8 cellular contexts compared by ENCODE assay signal in the genomic region with DNA sequence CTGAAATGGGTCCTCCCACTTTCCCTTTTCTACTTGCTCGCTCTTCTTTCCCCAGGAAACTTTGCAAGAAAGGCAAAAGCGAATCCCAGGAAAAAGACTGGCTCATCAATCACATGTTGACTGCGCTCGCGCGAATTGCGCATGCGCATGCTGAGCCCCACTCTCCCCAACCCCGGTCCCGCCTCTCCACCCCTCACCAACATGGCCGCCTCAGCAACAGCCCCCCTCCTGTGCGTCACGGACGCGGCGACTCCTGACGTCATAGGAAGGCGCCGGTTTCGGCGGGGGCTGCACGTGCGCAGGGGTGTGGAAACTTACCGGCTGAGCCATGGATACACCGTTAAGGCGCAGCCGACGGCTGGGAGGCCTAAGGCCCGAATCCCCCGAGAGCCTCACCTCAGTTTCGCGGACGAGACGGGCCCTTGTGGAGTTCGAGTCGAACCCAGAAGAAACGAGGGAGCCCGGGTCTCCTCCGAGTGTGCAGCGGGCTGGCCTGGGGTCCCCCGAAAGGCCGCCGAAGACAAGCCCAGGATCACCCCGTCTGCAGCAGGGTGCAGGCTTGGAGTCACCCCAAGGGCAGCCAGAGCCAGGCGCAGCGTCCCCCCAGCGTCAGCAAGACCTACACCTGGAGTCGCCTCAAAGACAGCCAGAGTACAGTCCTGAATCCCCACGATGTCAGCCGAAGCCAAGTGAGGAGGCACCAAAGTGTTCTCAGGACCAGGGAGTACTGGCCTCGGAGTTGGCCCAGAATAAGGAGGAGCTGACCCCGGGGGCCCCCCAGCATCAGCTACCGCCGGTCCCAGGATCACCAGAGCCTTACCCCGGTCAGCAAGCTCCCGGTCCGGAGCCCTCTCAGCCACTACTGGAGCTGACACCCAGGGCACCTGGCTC. TPM values are rescaled to one million over a fixed set of nuclear protein-coding genes. Genes with fewer than 3 reads are reported as not detected.
DNase-seq lines count a peak whose midpoint lies in the region; ATAC-seq and TF ChIP-seq lines count a peak whose summit lies in the region.

A gene with protein sequence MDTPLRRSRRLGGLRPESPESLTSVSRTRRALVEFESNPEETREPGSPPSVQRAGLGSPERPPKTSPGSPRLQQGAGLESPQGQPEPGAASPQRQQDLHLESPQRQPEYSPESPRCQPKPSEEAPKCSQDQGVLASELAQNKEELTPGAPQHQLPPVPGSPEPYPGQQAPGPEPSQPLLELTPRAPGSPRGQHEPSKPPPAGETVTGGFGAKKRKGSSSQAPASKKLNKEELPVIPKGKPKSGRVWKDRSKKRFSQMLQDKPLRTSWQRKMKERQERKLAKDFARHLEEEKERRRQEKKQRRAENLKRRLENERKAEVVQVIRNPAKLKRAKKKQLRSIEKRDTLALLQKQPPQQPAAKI (plus strand): TSS at position 317 of the 891 bp plus-strand sequence. CDS start 12 bp downstream, at position 329.

- peaks cover 4% of the 10 kb centered on the region for H3K36me3 Mint-ChIP-seq in osteocyte (ENCODE audit: unreplicated experiment)

- H3K27me3 Mint-ChIP-seq in osteocyte (ENCODE audit: unreplicated experiment): peaks cover 3% of the 10 kb centered on the region

- H3K27ac Mint-ChIP-seq in osteocyte (ENCODE audit: unreplicated experiment): peak within 1 kb of the TSS; percentile 97

- peak within 1 kb of the TSS; percentile 84 for H3K4me3 Mint-ChIP-seq in osteocyte (ENCODE audit: unreplicated experiment)

- TF ChIP-seq CTCF in GM10266 (IDR thresholded peaks at IDR 0.05; ENCODE audit: control insufficient read depth, insufficient read depth, low read depth, missing control alignments) (no peak), osteocyte (IDR thresholded peaks at IDR 0.05) (no peak), thoracic aorta (IDR thresholded peaks at IDR 0.05) (no peak)

- H3K9me3 Mint-ChIP-seq in osteocyte (ENCODE audit: unreplicated experiment): no peaks in the 10 kb centered on the region

- intact Hi-C loops in Right ventricle myocardium inferior (cut with DNase I): no loop called here

- ATAC-seq in HG02610 (IDR thresholded peaks at IDR 0.05; ENCODE audit: unreplicated experiment): peak; percentile 87
- peak; percentile 95 for ATAC-seq in Right ventricle myocardium inferior
- peak; percentile 98 for ATAC-seq in thoracic aorta (ENCODE audit: insufficient number of reproducible peaks, low FRiP score, low read depth)

- H3K4me1 Mint-ChIP-seq in osteocyte (ENCODE audit: unreplicated experiment): peaks cover 57% of the 10 kb centered on the region

- H3K9me3 ChIP-seq in thoracic aorta: no peaks in the 10 kb centered on the region

- H3K27me3 ChIP-seq in thoracic aorta (replicated peaks; ENCODE audit: insufficient read depth): no peaks in the 10 kb centered on the region

- H3K36me3 ChIP-seq in thoracic aorta: no peaks in the 10 kb centered on the region

- peak within 1 kb of the TSS; percentile 76 for H3K4me3 ChIP-seq in thoracic aorta

- peaks cover 28 to 42% of the 10 kb centered on the region in 2 donors for H3K4me1 ChIP-seq in thoracic aorta (ENCODE audit: control insufficient read depth in 1 of 2, low read depth in 2 of 2)

- DNase-seq in GM10266 (ENCODE audit: extremely low spot score) (peak; percentile 99), NCI-H1092 treated with DMSO at 0.1 percent for 48 hours (lab: John Stamatoyannopoulos, UW) (peak; percentile 94), SW480 (ENCODE audit: low spot score) (peak; percentile 90), Right ventricle myocardium inferior (ENCODE audit: missing footprints) (peak; percentile 98), osteocyte (ENCODE audit: extremely low spot score, unreplicated experiment) (peak; percentile 98), thoracic aorta (ENCODE audit: low spot score) (peak; percentile 93)
- DNase-seq in activated naive CD8-positive, alpha-beta T cell treated with anti-CD3 and anti-CD28 coated beads, Interleukin-2, amount 50 U/mL, for 16 hours (ENCODE audit: low read depth, low spot score): peak; percentile 98

- H3K27ac ChIP-seq in thoracic aorta: peak within 1 kb of the TSS; percentile 77 to 80

RNA-seq across cellular contexts. Expression of the gene that starts here (rescaled TPM):
- total RNA-seq in Right ventricle myocardium inferior (9.3 TPM), osteocyte (25.9 and 27.4 TPM in 2 replicates), thoracic aorta (10 to 100 TPM; 13.5 to 23.8 TPM)

Comparison
In these comparisons a context has a peak if more than half of its experiments do, and no peak if none do; other contexts are left out.
1. Peak in every context shown above with its lines: DNase-seq, ATAC-seq, H3K4me3 ChIP-seq and H3K27ac ChIP-seq.